In the genomic region with DNA sequence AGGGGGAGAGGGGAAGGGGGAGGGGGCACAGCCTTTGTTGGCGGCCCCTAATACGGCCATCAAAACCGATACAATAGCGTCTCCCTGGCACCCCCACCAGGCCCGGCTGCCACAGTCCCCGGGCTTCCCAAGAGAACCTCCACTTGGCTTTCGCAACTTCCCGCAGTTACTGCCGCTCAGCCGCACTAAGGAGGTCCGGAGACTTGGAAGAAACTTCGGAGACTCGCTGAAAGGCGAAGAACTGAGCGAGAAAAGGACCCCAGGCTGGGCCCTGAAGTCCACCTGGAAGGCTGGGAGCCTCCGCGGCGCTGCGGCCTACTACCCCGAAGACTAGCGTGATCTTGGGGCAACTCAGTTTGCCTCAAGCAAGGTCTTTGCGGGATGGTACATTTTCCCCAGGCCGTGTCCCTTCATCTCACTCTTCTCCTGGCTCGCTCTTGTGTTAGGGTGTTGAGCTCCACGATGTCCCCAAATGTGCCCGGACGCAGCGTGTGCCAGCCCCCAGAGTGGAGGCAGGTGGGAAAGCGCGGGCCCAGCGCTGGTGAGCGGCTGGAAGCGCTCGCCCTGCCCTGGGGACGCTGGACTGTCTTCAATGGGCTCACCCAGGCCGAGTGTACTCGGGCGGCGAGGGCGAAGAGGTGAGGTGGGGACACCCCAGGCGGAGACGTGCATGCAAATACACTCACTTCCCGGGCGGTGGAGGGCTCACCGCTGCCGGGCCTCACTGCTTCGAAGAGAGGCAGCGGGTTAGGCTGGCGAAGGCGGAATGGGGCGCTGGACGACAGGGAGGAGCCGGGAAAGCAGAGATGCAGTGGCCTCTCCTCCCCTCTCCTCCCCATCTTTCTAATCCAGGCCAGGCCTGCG, we compare ENCODE assay signal across 10 cellular contexts. TPM values are rescaled to one million over a fixed set of nuclear protein-coding genes. Genes with fewer than 3 reads are reported as not detected.
DNase-seq lines count a peak whose midpoint lies in the region; ATAC-seq and TF ChIP-seq lines count a peak whose summit lies in the region.
"Had no signal": no experiment of that assay in that cellular context is flagged by ENCODE, and none has a peak within 500 bp of the region (broad histone marks: within the 10 kb centered on the region; RNA-seq: fewer than 3 reads in every experiment).

No MANE protein-coding gene starts in this region.

- peak; percentile 21 for DNase-seq in activated naive CD4-positive, alpha-beta T cell treated with anti-CD3 and anti-CD28 coated beads for 36 hours
- no peak for DNase-seq in activated naive CD4-positive, alpha-beta T cell treated with Interleukin-2 at 50 U/mL for 16 hours
- DNase-seq in activated CD8-positive, alpha-beta T cell treated with anti-CD3 and anti-CD28 coated beads for 36 hours = peak; percentile 25
- DNase-seq in glutamatergic neuron (peak; percentile 48), SW480 (ENCODE audit: low spot score) (no peak), thyroid gland (no peak)
- no peak for DNase-seq in stimulated activated CD4-positive, alpha-beta T cell treated with anti-CD3 and anti-CD28 coated beads, Interleukin-4, amount 100 ng/mL, for 24 hours
- DNase-seq: left colon, NCI-H1092 treated with DMSO at 0.1 percent for 48 hours had no signal

- TF ChIP-seq CTCF in activated CD8-positive, alpha-beta T cell treated with anti-CD3 and anti-CD28 coated beads for 36 hours (IDR thresholded peaks at IDR 0.05) = no peak
- TF ChIP-seq CTCF in glutamatergic neuron (IDR thresholded peaks at IDR 0.05; ENCODE audit: partially characterized antibody, unreplicated experiment) (no peak), thyroid gland (IDR thresholded peaks at IDR 0.05) (no peak)

- WGBS in thyroid gland, 2 donors = 19 to 26% methylated on average over 47 to 53 of the region's 54 CpGs

- H3K36me3 Mint-ChIP-seq in activated naive CD4-positive, alpha-beta T cell treated with anti-CD3 and anti-CD28 coated beads for 36 hours (ENCODE audit: low read depth) = peaks cover 8% of the 10 kb centered on the region
- H3K36me3 Mint-ChIP-seq in activated CD8-positive, alpha-beta T cell treated with anti-CD3 and anti-CD28 coated beads for 36 hours (ENCODE audit: low read depth) = peaks cover 7% of the 10 kb centered on the region
- H3K36me3 Mint-ChIP-seq in glutamatergic neuron (ENCODE audit: unreplicated experiment) = no peaks in the 10 kb centered on the region

- peaks cover 25% of the 10 kb centered on the region for H3K4me1 Mint-ChIP-seq in activated naive CD4-positive, alpha-beta T cell treated with anti-CD3 and anti-CD28 coated beads for 36 hours (ENCODE audit: low read depth)
- H3K4me1 Mint-ChIP-seq in activated CD8-positive, alpha-beta T cell treated with anti-CD3 and anti-CD28 coated beads for 36 hours (ENCODE audit: low read depth) = peaks cover 20% of the 10 kb centered on the region
- peaks cover 19% of the 10 kb centered on the region for H3K4me1 Mint-ChIP-seq in glutamatergic neuron (ENCODE audit: low read depth, unreplicated experiment)

- intact Hi-C loops in activated naive CD4-positive, alpha-beta T cell treated with anti-CD3 and anti-CD28 coated beads for 36 hours (cut with micrococcal nuclease) = loop anchor here (5.0 kb wide), 1 partner anchor 471 kb away; the partner anchor contains the start of gene WDFY3
- intact Hi-C loops in activated CD8-positive, alpha-beta T cell treated with anti-CD3 and anti-CD28 coated beads for 36 hours (cut with micrococcal nuclease) = no loop called here
- intact Hi-C loops in thyroid gland (cut with DNase I) = loop anchor here (10.0 kb wide), 1 partner anchor 342 kb away; no protein-coding TSS in a partner anchor

- H3K27ac Mint-ChIP-seq in activated naive CD4-positive, alpha-beta T cell treated with anti-CD3 and anti-CD28 coated beads for 36 hours = no peak overlapping the region
- no peak overlapping the region for H3K27ac Mint-ChIP-seq in activated CD8-positive, alpha-beta T cell treated with anti-CD3 and anti-CD28 coated beads for 36 hours
- H3K27ac Mint-ChIP-seq in glutamatergic neuron (ENCODE audit: unreplicated experiment) = peak overlapping the region; percentile 68

- peaks cover 6% of the 10 kb centered on the region for H3K9me3 Mint-ChIP-seq in activated naive CD4-positive, alpha-beta T cell treated with anti-CD3 and anti-CD28 coated beads for 36 hours
- no peaks in the 10 kb centered on the region for H3K9me3 Mint-ChIP-seq in activated CD8-positive, alpha-beta T cell treated with anti-CD3 and anti-CD28 coated beads for 36 hours
- peaks cover 20% of the 10 kb centered on the region for H3K9me3 Mint-ChIP-seq in glutamatergic neuron (ENCODE audit: unreplicated experiment)

- peak overlapping the region; percentile 98 for H3K4me2 ChIP-seq in skeletal muscle satellite cell (ENCODE audit: low read length)

- no peak for ATAC-seq in activated CD8-positive, alpha-beta T cell treated with anti-CD3 and anti-CD28 coated beads for 36 hours
- ATAC-seq: left colon had no signal

- peak overlapping the region in 1 of 3 donors; percentile 92 for H3K27ac ChIP-seq in thyroid gland

- CTCF ChIA-PET in activated naive CD4-positive, alpha-beta T cell treated with anti-CD3 and anti-CD28 coated beads for 36 hours (lab: Charles Lee) = interaction anchor here (1.0 kb wide), 1 partner anchor 18 kb away, joined by 3 read pairs; no protein-coding TSS in a partner anchor
- CTCF ChIA-PET in activated CD8-positive, alpha-beta T cell treated with anti-CD3 and anti-CD28 coated beads for 36 hours (lab: Charles Lee) = no interaction called here

- no peak for TF ChIP-seq POLR2A in thyroid gland (IDR thresholded peaks at IDR 0.05)

- no peaks in the 10 kb centered on the region for H3K36me3 ChIP-seq in skeletal muscle satellite cell (ENCODE audit: insufficient read depth, low read length)
- H3K36me3 ChIP-seq in thyroid gland = peaks cover 0 to 9% of the 10 kb centered on the region in 2 donors

- peaks cover 23% of the 10 kb centered on the region for H3K4me1 ChIP-seq in skeletal muscle satellite cell (ENCODE audit: control insufficient read depth, insufficient read depth, low read length)
- peaks cover 13 to 44% of the 10 kb centered on the region in 2 donors for H3K4me1 ChIP-seq in thyroid gland

- POLR2A ChIA-PET in activated CD8-positive, alpha-beta T cell treated with anti-CD3 and anti-CD28 coated beads for 36 hours (lab: Charles Lee) = no interaction called here

- H3K4me3 ChIP-seq in skeletal muscle satellite cell (ENCODE audit: low read length) = peak overlapping the region; percentile 82
- peak overlapping the region in 1 of 3 donors; percentile 27 for H3K4me3 ChIP-seq in thyroid gland (replicated peaks in 1 of 3)

- peaks cover 78% of the 10 kb centered on the region for H3K27me3 Mint-ChIP-seq in activated naive CD4-positive, alpha-beta T cell treated with anti-CD3 and anti-CD28 coated beads for 36 hours (ENCODE audit: low read depth)
- peaks cover 82% of the 10 kb centered on the region for H3K27me3 Mint-ChIP-seq in activated CD8-positive, alpha-beta T cell treated with anti-CD3 and anti-CD28 coated beads for 36 hours
- H3K27me3 Mint-ChIP-seq in glutamatergic neuron (ENCODE audit: unreplicated experiment) = peaks cover 53% of the 10 kb centered on the region

- H3K9me3 ChIP-seq in skeletal muscle satellite cell (replicated peaks; ENCODE audit: low read length) (no peaks in the 10 kb centered on the region), thyroid gland (no peaks in the 10 kb centered on the region)

- peaks cover 31% of the 10 kb centered on the region for H3K27me3 ChIP-seq in skeletal muscle satellite cell (ENCODE audit: control insufficient read depth, insufficient read depth, low read length)
- no peaks in the 10 kb centered on the region for H3K27me3 ChIP-seq in thyroid gland

- H3K4me3 Mint-ChIP-seq in activated naive CD4-positive, alpha-beta T cell treated with anti-CD3 and anti-CD28 coated beads for 36 hours = peak overlapping the region; percentile 24
- peak overlapping the region; percentile 21 for H3K4me3 Mint-ChIP-seq in activated CD8-positive, alpha-beta T cell treated with anti-CD3 and anti-CD28 coated beads for 36 hours
- H3K4me3 Mint-ChIP-seq in glutamatergic neuron (ENCODE audit: unreplicated experiment) = peak overlapping the region; percentile 50

- H3K9ac ChIP-seq in skeletal muscle satellite cell (ENCODE audit: low read depth, low read length) = peak overlapping the region; percentile 74

RNA-seq across cellular contexts. Expression of gene NKX6-1, which starts 2.5 kb away (rescaled TPM):
- not detected for total RNA-seq in activated naive CD4-positive, alpha-beta T cell treated with anti-CD3 and anti-CD28 coated beads for 36 hours
- not detected for total RNA-seq in activated CD8-positive, alpha-beta T cell treated with anti-CD3 and anti-CD28 coated beads for 36 hours
- total RNA-seq in glutamatergic neuron (ENCODE audit: unreplicated experiment) (25.6 TPM), thyroid gland (10 to 100 TPM in 1 of 4 donors, under 1 TPM in 1, not detected in 2; 0.40 to 19.1 TPM)
- total RNA-seq in skeletal muscle satellite cell (2012; rRNA removed) = 0.22 TPM in 1 of 2 replicates, not detected in the other
- total RNA-seq: left colon had no signal

Comparison
In these comparisons a context has a peak if more than half of its experiments do, and no peak if none do; other contexts are left out.
1. DNase-seq: peak in activated naive CD4-positive, alpha-beta T cell treated with anti-CD3 and anti-CD28 coated beads for 36 hours (single experiment), activated CD8-positive, alpha-beta T cell treated with anti-CD3 and anti-CD28 coated beads for 36 hours (single experiment) and glutamatergic neuron (single experiment); none in activated naive CD4-positive, alpha-beta T cell treated with Interleukin-2 at 50 U/mL for 16 hours (single experiment), SW480 (single experiment), stimulated activated CD4-positive, alpha-beta T cell treated with anti-CD3 and anti-CD28 coated beads, Interleukin-4, amount 100 ng/mL, for 24 hours (single experiment) and thyroid gland (0 of 2).
2. Peak in every context shown above with its lines, with median percentiles within 50 percentile points of each other: H3K4me3 Mint-ChIP-seq.